ENCODE assay signal across 13 cellular contexts in the genomic region with DNA sequence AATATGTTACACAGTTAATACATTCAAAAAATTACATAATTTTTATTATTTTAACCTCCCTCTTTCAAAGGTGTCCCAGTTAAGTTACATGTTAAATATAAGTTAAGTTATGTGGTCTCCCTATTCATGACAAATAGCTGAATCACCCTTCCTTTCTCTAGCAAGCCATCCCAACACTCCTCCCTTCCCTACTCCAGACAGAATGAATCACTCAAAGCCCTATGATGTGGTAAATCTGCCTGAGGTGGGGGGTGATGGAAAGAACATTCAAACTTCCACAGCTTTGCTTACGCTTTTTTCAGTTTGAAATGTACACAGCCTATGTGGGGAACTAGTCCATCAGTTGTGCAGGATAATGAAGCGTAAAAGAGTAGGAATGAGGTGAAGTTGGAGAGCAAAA.
A peak's percentile ranks its signal among the peaks of the same experiment; 100 is the strongest.
DNase-seq lines count a peak whose midpoint lies in the region; ATAC-seq, FAIRE-seq and TF ChIP-seq lines count a peak whose summit lies in the region.
"Had no signal": no experiment of that assay in that cellular context is flagged by ENCODE, and none has a peak within 500 bp of the region (broad histone marks: within the 10 kb centered on the region; RNA-seq: fewer than 3 reads in every experiment).

No MANE protein-coding gene starts in this region.

- CTCF ChIA-PET in HepG2 (lab: Yijun Ruan, JAX; ENCODE audit: low intra/inter-chr PET ratio, low total read pairs): no interaction called here

- H3K9me3 ChIP-seq in HepG2 (ENCODE audit: low read length): no peaks in the 10 kb centered on the region
- no peaks in the 10 kb centered on the region for H3K9me3 ChIP-seq in right lobe of liver
- H3K9me3 ChIP-seq: uterus had no signal

- no peak for FAIRE-seq in HepG2 (lab: Jason Lieb, UNC)
- peak; percentile 5 for FAIRE-seq in urothelium cell line (lab: Jason Lieb, UNC)
- FAIRE-seq: TTC549 had no signal

- H3K4me1 ChIP-seq in HepG2 (ENCODE audit: insufficient read depth, low read length) (peaks cover 47% of the 10 kb centered on the region), right lobe of liver (peaks cover 0 to 11% (median 3%) of the 10 kb centered on the region in 4 donors)
- H3K4me1 ChIP-seq: uterus had no signal

- in situ Hi-C loops in HepG2 (cut with HindIII; ENCODE audit: extremely low pct_ligation_motif_present, low pct_unique_long_range_greater_than_20kb): loop anchor here (5.0 kb wide), 1 partner anchor 78 kb away; no protein-coding TSS in a partner anchor

- WGBS in HepG2 (ENCODE audit: low lambda C conversion rate): 43% methylated on average over 2 of the region's 2 CpGs
- 89% methylated on average over 2 of the region's 2 CpGs for WGBS in right lobe of liver (ENCODE audit: insufficient coverage, low coverage, low lambda C conversion rate, missing lambda C conversion rate)

- ATAC-seq in HepG2 (no peak), right lobe of liver (no peak), HG02981 (IDR thresholded peaks at IDR 0.05; ENCODE audit: unreplicated experiment) (no peak), GM18502 (IDR thresholded peaks at IDR 0.05; ENCODE audit: poor library complexity, unreplicated experiment) (no peak)
- ATAC-seq: naive thymus-derived CD4-positive, alpha-beta T cell had no signal

- intact Hi-C loops in HepG2 (cut with micrococcal nuclease; ENCODE audit: unreplicated experiment): loop anchor here (5.0 to 10.0 kb wide), 2 partner anchors 58 to 311 kb away; no protein-coding TSS in a partner anchor
- intact Hi-C loops in right lobe of liver (cut with DNase I): no loop called here

- no peak overlapping the region for H3K4me3 ChIP-seq in HepG2 (replicated peaks in 1 of 3; ENCODE audit: insufficient read depth in 1 of 3, low read depth in 2 of 3, low read length in 3 of 3)
- no peak overlapping the region for H3K4me3 ChIP-seq in right lobe of liver
- H3K4me3 ChIP-seq: uterus had no signal

- no peak overlapping the region for H3K4me2 ChIP-seq in HepG2 (ENCODE audit: low read depth, low read length)

- TF ChIP-seq EP300 in HepG2 (IDR thresholded peaks at IDR 0.05; ENCODE audit: low read depth in 2 of 2, low read length in 2 of 2) (no peak), HepG2 (CRISPR knock-in tag; IDR thresholded peaks at IDR 0.05; ENCODE audit: borderline replicate concordance) (no peak)

- H3K79me2 ChIP-seq in HepG2 (ENCODE audit: insufficient read depth, low read length): no peaks in the 10 kb centered on the region

- DNase-seq in HepG2 (ENCODE audit: low spot score) (peak; percentile 56), right lobe of liver (no peak), SW 1271 (lab: John Stamatoyannopoulos, UW) (peak; percentile 15 to 78), fibroblast of the conjunctiva (ENCODE audit: low read depth) (peak; percentile 74), urothelium cell line (ENCODE audit: low spot score) (peak; percentile 83), SHP77 treated with DMSO at 0.1 percent for 48 hours (lab: John Stamatoyannopoulos, UW) (no peak)
- DNase-seq: naive thymus-derived CD4-positive, alpha-beta T cell; NCI-H510A treated with DMSO at 0.1 percent for 48 hours; uterus had no signal

- no peak for TF ChIP-seq POLR2A in HepG2 (IDR thresholded peaks at IDR 0.05; ENCODE audit: insufficient read depth in 1 of 2, low read depth in 2 of 2, low read length in 2 of 2)
- TF ChIP-seq POLR2A in right lobe of liver (IDR thresholded peaks at IDR 0.05): no peak

- no peak for TF ChIP-seq RAD21 in HepG2 (CRISPR knock-in tag; IDR thresholded peaks at IDR 0.05)

- H3K9ac ChIP-seq in HepG2 (ENCODE audit: insufficient read depth, low read depth, low read length): no peak overlapping the region

- H3K27ac ChIP-seq in HepG2 (ENCODE audit: extremely low read length, insufficient read depth, low read length) (no peak overlapping the region), right lobe of liver (no peak overlapping the region)
- H3K27ac ChIP-seq: HL-60, uterus had no signal

- H3K36me3 ChIP-seq in HepG2 (replicated peaks in 1 of 2; ENCODE audit: control insufficient read depth in 1 of 2, insufficient read depth in 2 of 2, low read length in 2 of 2) (no peaks in the 10 kb centered on the region), right lobe of liver (no peaks in the 10 kb centered on the region)
- H3K36me3 ChIP-seq: uterus had no signal

- H2AFZ ChIP-seq in HepG2 (ENCODE audit: low read length): no peak overlapping the region

- BruUV-seq in HepG2 (replicated peaks; lab: Mats Ljungman, UMichigan): no TSS peak

- H4K20me1 ChIP-seq in HepG2 (ENCODE audit: insufficient read depth, low read length): no peaks in the 10 kb centered on the region

- POLR2A ChIA-PET in HepG2 (lab: Yijun Ruan, JAX): no interaction called here

- no peaks in the 10 kb centered on the region for H3K27me3 ChIP-seq in HepG2 (ENCODE audit: control insufficient read depth in 1 of 2, insufficient read depth in 2 of 2, low read length in 2 of 2)
- H3K27me3 ChIP-seq in right lobe of liver: no peaks in the 10 kb centered on the region
- H3K27me3 ChIP-seq: uterus had no signal

- TF ChIP-seq CTCF in HepG2 (CRISPR knock-in tag; IDR thresholded peaks at IDR 0.05): no peak
- no peak for TF ChIP-seq CTCF in right lobe of liver (IDR thresholded peaks at IDR 0.05)

TF ChIP-seq in HepG2, 621 proteins besides CTCF, POLR2A, EP300 and RAD21 (continues in another document):
- TF ChIP-seq CBX2 (IDR thresholded peaks at IDR 0.05; ENCODE audit: low read depth, low read length) (no peak), CBX2 (CRISPR knock-in tag; IDR thresholded peaks at IDR 0.05; ENCODE audit: low read depth) (no peak), ZNF550 (CRISPR knock-in tag; IDR thresholded peaks at IDR 0.05; ENCODE audit: borderline replicate concordance) (no peak), FOSL2 (CRISPR knock-in tag; IDR thresholded peaks at IDR 0.05) (peak; percentile 58), ZNF33A (CRISPR knock-in tag; IDR thresholded peaks at IDR 0.05; ENCODE audit: borderline replicate concordance) (no peak), KDM1A (CRISPR knock-in tag; IDR thresholded peaks at IDR 0.05) (no peak), ELF1 (CRISPR knock-in tag; IDR thresholded peaks at IDR 0.05) (no peak), FOXK2 (IDR thresholded peaks at IDR 0.05) (no peak)
- TF ChIP-seq, protein P1, sequence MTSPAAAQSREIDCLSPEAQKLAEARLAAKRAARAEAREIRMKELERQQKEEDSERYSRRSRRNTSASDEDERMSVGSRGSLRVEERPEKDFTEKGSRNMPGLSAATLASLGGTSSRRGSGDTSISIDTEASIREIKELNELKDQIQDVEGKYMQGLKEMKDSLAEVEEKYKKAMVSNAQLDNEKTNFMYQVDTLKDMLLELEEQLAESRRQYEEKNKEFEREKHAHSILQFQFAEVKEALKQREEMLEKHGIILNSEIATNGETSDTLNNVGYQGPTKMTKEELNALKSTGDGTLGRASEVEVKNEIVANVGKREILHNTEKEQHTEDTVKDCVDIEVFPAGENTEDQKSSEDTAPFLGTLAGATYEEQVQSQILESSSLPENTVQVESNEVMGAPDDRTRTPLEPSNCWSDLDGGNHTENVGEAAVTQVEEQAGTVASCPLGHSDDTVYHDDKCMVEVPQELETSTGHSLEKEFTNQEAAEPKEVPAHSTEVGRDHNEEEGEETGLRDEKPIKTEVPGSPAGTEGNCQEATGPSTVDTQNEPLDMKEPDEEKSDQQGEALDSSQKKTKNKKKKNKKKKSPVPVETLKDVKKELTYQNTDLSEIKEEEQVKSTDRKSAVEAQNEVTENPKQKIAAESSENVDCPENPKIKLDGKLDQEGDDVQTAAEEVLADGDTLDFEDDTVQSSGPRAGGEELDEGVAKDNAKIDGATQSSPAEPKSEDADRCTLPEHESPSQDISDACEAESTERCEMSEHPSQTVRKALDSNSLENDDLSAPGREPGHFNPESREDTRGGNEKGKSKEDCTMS (CRISPR knock-in tag; conservative IDR thresholded peaks at IDR 0.05): no peak
- TF ChIP-seq, protein P2, sequence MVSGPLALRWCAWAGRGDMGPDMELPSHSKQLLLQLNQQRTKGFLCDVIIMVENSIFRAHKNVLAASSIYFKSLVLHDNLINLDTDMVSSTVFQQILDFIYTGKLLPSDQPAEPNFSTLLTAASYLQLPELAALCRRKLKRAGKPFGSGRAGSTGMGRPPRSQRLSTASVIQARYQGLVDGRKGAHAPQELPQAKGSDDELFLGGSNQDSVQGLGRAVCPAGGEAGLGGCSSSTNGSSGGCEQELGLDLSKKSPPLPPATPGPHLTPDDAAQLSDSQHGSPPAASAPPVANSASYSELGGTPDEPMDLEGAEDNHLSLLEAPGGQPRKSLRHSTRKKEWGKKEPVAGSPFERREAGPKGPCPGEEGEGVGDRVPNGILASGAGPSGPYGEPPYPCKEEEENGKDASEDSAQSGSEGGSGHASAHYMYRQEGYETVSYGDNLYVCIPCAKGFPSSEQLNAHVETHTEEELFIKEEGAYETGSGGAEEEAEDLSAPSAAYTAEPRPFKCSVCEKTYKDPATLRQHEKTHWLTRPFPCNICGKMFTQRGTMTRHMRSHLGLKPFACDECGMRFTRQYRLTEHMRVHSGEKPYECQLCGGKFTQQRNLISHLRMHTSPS (CRISPR knock-in tag; IDR thresholded peaks at IDR 0.05; ENCODE audit: low read depth): no peak

Comparison
In these comparisons a context has a peak if more than half of its experiments do, and no peak if none do; other contexts are left out.
1. DNase-seq: peak in HepG2 (single experiment), SW 1271 (2 of 2), fibroblast of the conjunctiva (single experiment) and urothelium cell line (single experiment); none in right lobe of liver (0 of 3) and SHP77 treated with DMSO at 0.1 percent for 48 hours (single experiment).